ENCODE assay signal across 36 cellular contexts in genomic region chr20:2640260-2640659, GRCh38.
"Had no signal": no experiment of that assay in that cellular context is flagged by ENCODE, and none has a peak within 500 bp of the region (broad histone marks: within the 10 kb centered on the region; RNA-seq: fewer than 3 reads in every experiment).

No MANE protein-coding gene starts in this region.

- H3K36me3 ChIP-seq: adrenal gland, breast epithelium had no signal

- H3K9me3 Mint-ChIP-seq: activated B cell treated with CpG ODN at 0.5 μM for 24 hours; activated CD4-positive, alpha-beta T cell treated with anti-CD3 and anti-CD28 coated beads, Interleukin-2, amount 10 ng/mL, durations not matched to agents 24 days and 14 days; activated CD8-positive, alpha-beta T cell treated with anti-CD3 and anti-CD28 coated beads for 36 hours; activated naive CD4-positive, alpha-beta T cell treated with anti-CD3 and anti-CD28 coated beads, Interleukin-2, amount 10 ng/mL, durations not matched to agents 7 days and 5 days; activated naive CD8-positive, alpha-beta T cell treated with anti-CD3 and anti-CD28 coated beads for 36 hours; activated T-cell treated with anti-CD3 and anti-CD28 coated beads, Interleukin-2, amount 50 U/mL, for 4 hours; activated T-cell treated with anti-CD3 and anti-CD28 coated beads, Interleukin-2, amount 50 U/mL, for 72 hours; activated T-helper 1 cell treated with anti-CD3 and anti-CD28 coated beads, Interleukin-12 subunit alpha, Interleukin-12 subunit beta, Interleukin-2, Interleukin-4 antibody, amounts not matched to agents 30 ng/mL and 10 ng/mL and 1 ng/mL, durations not matched to agents 14 hours and 24 hours and 36 hours; activated T-helper 17 cell treated with anti-CD3 and anti-CD28 coated beads, Interleukin-2, amount 50 U/mL, for 72 hours; T-helper 1 cell treated with Interleukin-12 subunit alpha and Interleukin-12 subunit beta and Interleukin-4 antibody, amounts not matched to agents 30 μg/mL and 1 μg/mL, for 36 hours; T-helper 2 cell treated with Interferon-gamma antibody and Interleukin-4, amounts not matched to agents 5 μg/mL and 100 μg/mL, for 36 hours had no signal

- H3K9me3 ChIP-seq: adrenal gland, body of pancreas, breast epithelium had no signal

- ATAC-seq: activated CD8-positive, alpha-beta T cell treated with anti-CD3 and anti-CD28 coated beads for 36 hours; activated naive CD4-positive, alpha-beta T cell treated with anti-CD3 and anti-CD28 coated beads, Interleukin-2, amount 50 U/mL, for 72 hours; activated T-cell treated with anti-CD3 and anti-CD28 coated beads, Interleukin-2, amount 50 U/mL, for 4 hours; activated T-cell treated with anti-CD3 and anti-CD28 coated beads, Interleukin-2, amount 50 U/mL, for 72 hours; activated T-helper 17 cell treated with anti-CD3 and anti-CD28 coated beads, Interleukin-2, amount 50 U/mL, for 72 hours; body of pancreas had no signal

- H3K27me3 ChIP-seq: adrenal gland, body of pancreas, brain microvascular endothelial cell, breast epithelium had no signal

- FAIRE-seq: astrocyte, TTC549 had no signal

- H3K4me1 Mint-ChIP-seq: activated B cell treated with CpG ODN at 0.5 μM for 24 hours; activated CD4-positive, alpha-beta T cell treated with anti-CD3 and anti-CD28 coated beads, Interleukin-2, amount 10 ng/mL, durations not matched to agents 24 days and 14 days; activated naive CD8-positive, alpha-beta T cell treated with anti-CD3 and anti-CD28 coated beads for 36 hours; activated T-helper 17 cell treated with anti-CD3 and anti-CD28 coated beads, Interleukin-2, amount 50 U/mL, for 72 hours had no signal

- H3K27me3 Mint-ChIP-seq: activated CD4-positive, alpha-beta memory T cell treated with anti-CD3 and anti-CD28 coated beads for 36 hours; activated CD4-positive, alpha-beta T cell treated with anti-CD3 and anti-CD28 coated beads, Interleukin-2, amount 10 ng/mL, durations not matched to agents 24 days and 14 days; activated CD8-positive, alpha-beta T cell treated with anti-CD3 and anti-CD28 coated beads for 36 hours; activated naive CD8-positive, alpha-beta T cell treated with anti-CD3 and anti-CD28 coated beads for 36 hours; activated T-helper 17 cell treated with anti-CD3 and anti-CD28 coated beads, Interleukin-2, amount 50 U/mL, for 72 hours had no signal

- H3K4me3 Mint-ChIP-seq: activated B cell treated with CpG ODN at 0.5 μM for 24 hours; activated CD4-positive, alpha-beta memory T cell treated with anti-CD3 and anti-CD28 coated beads for 36 hours; activated CD4-positive, alpha-beta T cell treated with anti-CD3 and anti-CD28 coated beads, Interleukin-2, amount 10 ng/mL, durations not matched to agents 24 days and 14 days; activated CD8-positive, alpha-beta T cell treated with anti-CD3 and anti-CD28 coated beads for 36 hours; activated naive CD4-positive, alpha-beta T cell treated with anti-CD3 and anti-CD28 coated beads, Interleukin-2, amount 10 ng/mL, durations not matched to agents 7 days and 5 days; activated naive CD8-positive, alpha-beta T cell treated with anti-CD3 and anti-CD28 coated beads for 36 hours; activated T-cell treated with anti-CD3 and anti-CD28 coated beads, Interleukin-2, amount 50 U/mL, for 4 hours; activated T-cell treated with anti-CD3 and anti-CD28 coated beads, Interleukin-2, amount 50 U/mL, for 72 hours; activated T-helper 1 cell treated with anti-CD3 and anti-CD28 coated beads, Interleukin-12 subunit alpha, Interleukin-12 subunit beta, Interleukin-2, Interleukin-4 antibody, amounts not matched to agents 30 ng/mL and 10 ng/mL and 1 ng/mL, durations not matched to agents 14 hours and 24 hours and 36 hours; activated T-helper 17 cell treated with anti-CD3 and anti-CD28 coated beads, Interleukin-2, amount 50 U/mL, for 72 hours; T-helper 1 cell treated with Interleukin-12 subunit alpha and Interleukin-12 subunit beta and Interleukin-4 antibody, amounts not matched to agents 30 μg/mL and 1 μg/mL, for 36 hours; T-helper 2 cell treated with Interferon-gamma antibody and Interleukin-4, amounts not matched to agents 5 μg/mL and 100 μg/mL, for 36 hours had no signal

- H3K4me1 ChIP-seq: adrenal gland, body of pancreas, breast epithelium had no signal

- DNase-seq: activated B cell treated with CpG ODN at 0.5 μM for 24 hours; activated CD4-positive, alpha-beta memory T cell treated with anti-CD3 and anti-CD28 coated beads for 36 hours; activated CD4-positive, alpha-beta T cell treated with anti-CD3 and anti-CD28 coated beads for 4 hours; activated CD4-positive, alpha-beta T cell treated with anti-CD3 and anti-CD28 coated beads, Interleukin-2, amount 10 ng/mL, durations not matched to agents 24 days and 14 days; activated CD4-positive, alpha-beta T cell treated with anti-CD3 and anti-CD28 coated beads, Interleukin-2, amount 50 U/mL, for 1 hour; activated CD4-positive, alpha-beta T cell treated with anti-CD3 and anti-CD28 coated beads, Interleukin-2, amount 50 U/mL, for 4 hours; activated CD4-positive, CD25-positive, alpha-beta regulatory T cell treated with anti-CD3 and anti-CD28 coated beads, Interleukin-2, amount 50 U/mL, for 72 hours; activated CD8-positive, alpha-beta memory T cell treated with anti-CD3 and anti-CD28 coated beads, Interleukin-2, amount 50 U/mL, for 4 hours; activated CD8-positive, alpha-beta T cell treated with anti-CD3 and anti-CD28 coated beads for 36 hours; activated effector memory CD4-positive, alpha-beta T cell treated with anti-CD3 and anti-CD28 coated beads, Interleukin-2, amount 50 U/mL, for 16 hours; activated gamma-delta T cell treated with Interleukin-2 at 50 U/mL for 16 hours; activated naive CD4-positive, alpha-beta T cell; activated naive CD4-positive, alpha-beta T cell treated with anti-CD3 and anti-CD28 coated beads, Interleukin-2, amount 10 ng/mL, durations not matched to agents 7 days and 5 days; activated naive CD8-positive, alpha-beta T cell treated with anti-CD3 and anti-CD28 coated beads for 36 hours; activated T-cell treated with anti-CD3 and anti-CD28 coated beads for 4 hours; activated T-cell treated with anti-CD3 and anti-CD28 coated beads, Interleukin-2, amount 50 U/mL, for 1 hour; activated T-cell treated with anti-CD3 and anti-CD28 coated beads, Interleukin-2, amount 50 U/mL, for 4 hours; activated T-cell treated with anti-CD3 and anti-CD28 coated beads, Interleukin-2, amount 50 U/mL, for 72 hours; adrenal gland; amniotic stem cell; aorta; body of pancreas; brain microvascular endothelial cell; central memory CD4-positive, alpha-beta T cell; T-helper 1 cell; T-helper 2 cell; T-helper 9 cell had no signal

- H3K27ac ChIP-seq: adrenal gland, body of pancreas, brain microvascular endothelial cell, breast epithelium, VCaP had no signal

- H3K27ac Mint-ChIP-seq: activated B cell treated with CpG ODN at 0.5 μM for 24 hours; activated CD4-positive, alpha-beta memory T cell treated with anti-CD3 and anti-CD28 coated beads for 36 hours; activated CD4-positive, alpha-beta T cell treated with anti-CD3 and anti-CD28 coated beads, Interleukin-2, amount 10 ng/mL, durations not matched to agents 24 days and 14 days; activated CD8-positive, alpha-beta T cell treated with anti-CD3 and anti-CD28 coated beads for 36 hours; activated naive CD4-positive, alpha-beta T cell treated with anti-CD3 and anti-CD28 coated beads, Interleukin-2, amount 10 ng/mL, durations not matched to agents 7 days and 5 days; activated naive CD4-positive, alpha-beta T cell treated with anti-CD3 and anti-CD28 coated beads, Interleukin-2, amount 50 U/mL, for 72 hours; activated naive CD8-positive, alpha-beta T cell treated with anti-CD3 and anti-CD28 coated beads for 36 hours; activated T-cell treated with anti-CD3 and anti-CD28 coated beads, Interleukin-2, amount 50 U/mL, for 72 hours; activated T-helper 1 cell treated with anti-CD3 and anti-CD28 coated beads, Interleukin-12 subunit alpha, Interleukin-12 subunit beta, Interleukin-2, Interleukin-4 antibody, amounts not matched to agents 30 ng/mL and 10 ng/mL and 1 ng/mL, durations not matched to agents 14 hours and 24 hours and 36 hours; activated T-helper 17 cell treated with anti-CD3 and anti-CD28 coated beads, Interleukin-2, amount 50 U/mL, for 72 hours; T-helper 1 cell treated with Interleukin-12 subunit alpha and Interleukin-12 subunit beta and Interleukin-4 antibody, amounts not matched to agents 30 μg/mL and 1 μg/mL, for 36 hours; T-helper 2 cell treated with Interferon-gamma antibody and Interleukin-4, amounts not matched to agents 5 μg/mL and 100 μg/mL, for 36 hours had no signal

- H3K4me3 ChIP-seq: adrenal gland, body of pancreas, breast epithelium had no signal
